In genomic region chr3:31288641-31289100, GRCh38 we compare ENCODE assay signal across 9 cellular contexts.
DNase-seq lines count a peak whose midpoint lies in the region; ATAC-seq, FAIRE-seq and TF ChIP-seq lines count a peak whose summit lies in the region.
"Had no signal": no experiment of that assay in that cellular context is flagged by ENCODE, and none has a peak within 500 bp of the region (broad histone marks: within the 10 kb centered on the region; RNA-seq: fewer than 3 reads in every experiment).

No MANE protein-coding gene starts in this region.

- TF ChIP-seq EP300 in K562 (IDR thresholded peaks at IDR 0.05; ENCODE audit: low read length), result no peak

- no peaks in the 10 kb centered on the region for H3K79me2 ChIP-seq in K562 (ENCODE audit: control insufficient read depth, insufficient read depth, low read length)

- H3K4me1 ChIP-seq in BLaER1 treated with 17β-estradiol and CSF1 and Interleukin-3, amounts not matched to agents 10 nM and 100 nM, result peaks cover 29 to 41% (median 36%) of the 10 kb centered on the region in 10 experiments
- H3K4me1 ChIP-seq in NT2/D1 (ENCODE audit: insufficient read depth, insufficient read length) (peaks cover 4% of the 10 kb centered on the region), K562 (replicated peaks in 1 of 2; ENCODE audit: control insufficient read depth in 2 of 2, insufficient read depth in 2 of 2, low read length in 2 of 2) (no peaks in the 10 kb centered on the region), lung (ENCODE audit: control insufficient read depth in 2 of 2, insufficient read depth in 2 of 2, low read length in 2 of 2) (peaks cover 0 to 2% of the 10 kb centered on the region in 2 donors)

- no peak overlapping the region for H2AFZ ChIP-seq in K562 (ENCODE audit: low read depth, low read length)

- peak; percentile 63 for DNase-seq in NT2/D1 (ENCODE audit: low read depth, low spot score)
- peak in 1 of 4 experiments; percentile 44 for DNase-seq in K562 (ENCODE audit: extremely low read depth in 1 of 4, low spot score in 3 of 4)
- no peak for DNase-seq in lung (ENCODE audit: low spot score)
- peak; percentile 88 for DNase-seq in urothelium cell line (ENCODE audit: low spot score)
- no peak for DNase-seq in COR-L47 (lab: John Stamatoyannopoulos, UW)
- DNase-seq in NCI-H1105 (lab: John Stamatoyannopoulos, UW), result no peak
- DNase-seq in GM12892 (ENCODE audit: insufficient read length), result no peak

- TF ChIP-seq POLR2A in K562 (conservative IDR thresholded peaks at IDR 0.05), result no peak
- TF ChIP-seq POLR2A in GM12892 (IDR thresholded peaks at IDR 0.05; ENCODE audit: low read depth, low read length), result no peak

- peak overlapping the region; percentile 58 to 82 (median 74) for H3K4me2 ChIP-seq in BLaER1 treated with 17β-estradiol and CSF1 and Interleukin-3, amounts not matched to agents 10 nM and 100 nM
- H3K4me2 ChIP-seq in K562 (ENCODE audit: insufficient read depth, low read length), result no peak overlapping the region

- peak; percentile 53 for ATAC-seq in K562
- ATAC-seq in lung (ENCODE audit: insufficient read depth, low FRiP score), result peak; percentile 66

- intact Hi-C loops in K562 (cut with micrococcal nuclease), result no loop called here

- peak overlapping the region in 4 of 11 experiments; percentile 4 to 38 (median 26); a peak in 3 of 22 replicates for H3K9ac ChIP-seq in BLaER1 treated with 17β-estradiol and CSF1 and Interleukin-3, amounts not matched to agents 10 nM and 100 nM
- no peak overlapping the region for H3K9ac ChIP-seq in NT2/D1 (ENCODE audit: insufficient read length, low read depth)
- H3K9ac ChIP-seq in K562 (ENCODE audit: insufficient read depth in 1 of 2, low read depth in 2 of 2, low read length in 2 of 2), result no peak overlapping the region

- peak overlapping the region in 1 of 10 experiments; percentile 43; a peak in 1 of 20 replicates for H3K4me3 ChIP-seq in BLaER1 treated with 17β-estradiol and CSF1 and Interleukin-3, amounts not matched to agents 10 nM and 100 nM
- no peak overlapping the region for H3K4me3 ChIP-seq in NT2/D1 (ENCODE audit: insufficient read length, low read depth)
- H3K4me3 ChIP-seq in K562, result no peak overlapping the region
- H3K4me3 ChIP-seq in lung, result no peak overlapping the region

- H3K27ac ChIP-seq in BLaER1 treated with 17β-estradiol and CSF1 and Interleukin-3, amounts not matched to agents 10 nM and 100 nM, result peak overlapping the region in 9 of 11 experiments; percentile 20 to 67 (median 56); a peak in 12 of 22 replicates
- H3K27ac ChIP-seq in K562 (ENCODE audit: extremely low read depth, low read depth, low read length) (no peak overlapping the region), lung (ENCODE audit: low read depth in 1 of 2, low read length in 1 of 2) (no peak overlapping the region)

- no peaks in the 10 kb centered on the region for H3K9me1 ChIP-seq in K562 (ENCODE audit: control insufficient read depth, insufficient read depth, low read length)

- TF ChIP-seq CTCF in K562 (IDR thresholded peaks at IDR 0.05 in 2 of 3, conservative IDR thresholded peaks at IDR 0.05 in 1 of 3; ENCODE audit: insufficient read depth in 2 of 3, low read depth in 1 of 3, low read length in 3 of 3) (no peak), lung (IDR thresholded peaks at IDR 0.05; ENCODE audit: control extremely low read depth, extremely low read depth) (no peak)

- in situ Hi-C loops in K562 (cut with MboI), result no loop called here

- FAIRE-seq in K562 (lab: Jason Lieb, UNC), result no peak
- FAIRE-seq in urothelium cell line (lab: Jason Lieb, UNC), result peak; percentile 86
- no peak for FAIRE-seq in GM12892 (lab: Jason Lieb, UNC)
- FAIRE-seq: islet of Langerhans had no signal

- H3K9me3 ChIP-seq in BLaER1 treated with 17β-estradiol and CSF1 and Interleukin-3, amounts not matched to agents 10 nM and 100 nM (replicated peaks in 1 of 11), result peaks cover 0 to 5% (median 0%) of the 10 kb centered on the region in 11 experiments; a peak in 2 of 22 replicates
- H3K9me3 ChIP-seq in NT2/D1 (ENCODE audit: insufficient read depth, low read length), result no peaks in the 10 kb centered on the region
- H3K9me3 ChIP-seq in K562 (replicated peaks; ENCODE audit: control insufficient read depth, insufficient read depth, low read depth, low read length), result no peaks in the 10 kb centered on the region
- no peaks in the 10 kb centered on the region for H3K9me3 ChIP-seq in lung (ENCODE audit: control insufficient read depth in 2 of 2, insufficient read depth in 1 of 2, low read length in 1 of 2)

- POLR2A ChIA-PET in K562 (lab: Yijun Ruan, JAX), result no interaction called here

- no TSS peak for BruUV-seq in K562 (replicated peaks; lab: Mats Ljungman, UMichigan)

- CTCF ChIA-PET in K562 (lab: Yijun Ruan, JAX; ENCODE audit: low intra/inter-chr PET ratio), result no interaction called here

- no peaks in the 10 kb centered on the region for H3K36me3 ChIP-seq in BLaER1 treated with 17β-estradiol and CSF1 and Interleukin-3, amounts not matched to agents 10 nM and 100 nM
- no peaks in the 10 kb centered on the region for H3K36me3 ChIP-seq in NT2/D1 (ENCODE audit: insufficient read depth, insufficient read length, low read length)
- H3K36me3 ChIP-seq in K562 (ENCODE audit: control insufficient read depth, insufficient read depth, low read length), result no peaks in the 10 kb centered on the region
- no peaks in the 10 kb centered on the region for H3K36me3 ChIP-seq in lung (ENCODE audit: control insufficient read depth in 2 of 2, insufficient read depth in 2 of 2, low read length in 2 of 2)

- no peaks in the 10 kb centered on the region for H3K27me3 ChIP-seq in BLaER1 treated with 17β-estradiol and CSF1 and Interleukin-3, amounts not matched to agents 10 nM and 100 nM
- no peaks in the 10 kb centered on the region for H3K27me3 ChIP-seq in NT2/D1 (ENCODE audit: insufficient read depth, insufficient read length)
- no peaks in the 10 kb centered on the region for H3K27me3 ChIP-seq in K562 (ENCODE audit: control insufficient read depth in 2 of 2, insufficient read depth in 2 of 2, low read length in 2 of 2)
- no peaks in the 10 kb centered on the region for H3K27me3 ChIP-seq in lung (ENCODE audit: control insufficient read depth, insufficient read depth)

- no peak for TF ChIP-seq RAD21 in K562 (CRISPR knock-in tag; conservative IDR thresholded peaks at IDR 0.05 in 1 of 2, IDR thresholded peaks at IDR 0.05 in 1 of 2)

- H4K20me1 ChIP-seq in BLaER1 treated with 17β-estradiol and CSF1 and Interleukin-3, amounts not matched to agents 10 nM and 100 nM, result no peaks in the 10 kb centered on the region
- no peaks in the 10 kb centered on the region for H4K20me1 ChIP-seq in K562 (replicated peaks; ENCODE audit: control insufficient read depth, insufficient read depth, low read length)

- 2% methylated on average over 8 of the region's 8 CpGs for WGBS in K562 (ENCODE audit: insufficient coverage, low coverage, missing lambda C conversion rate)
- WGBS in lung, 2 donors, result 33 to 66% methylated on average over 8 of the region's 8 CpGs

TF ChIP-seq in K562, 482 proteins besides CTCF, POLR2A, EP300 and RAD21:
- TF ChIP-seq, protein P1, sequence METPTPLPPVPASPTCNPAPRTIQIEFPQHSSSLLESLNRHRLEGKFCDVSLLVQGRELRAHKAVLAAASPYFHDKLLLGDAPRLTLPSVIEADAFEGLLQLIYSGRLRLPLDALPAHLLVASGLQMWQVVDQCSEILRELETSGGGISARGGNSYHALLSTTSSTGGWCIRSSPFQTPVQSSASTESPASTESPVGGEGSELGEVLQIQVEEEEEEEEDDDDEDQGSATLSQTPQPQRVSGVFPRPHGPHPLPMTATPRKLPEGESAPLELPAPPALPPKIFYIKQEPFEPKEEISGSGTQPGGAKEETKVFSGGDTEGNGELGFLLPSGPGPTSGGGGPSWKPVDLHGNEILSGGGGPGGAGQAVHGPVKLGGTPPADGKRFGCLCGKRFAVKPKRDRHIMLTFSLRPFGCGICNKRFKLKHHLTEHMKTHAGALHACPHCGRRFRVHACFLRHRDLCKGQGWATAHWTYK (CRISPR knock-in tag; IDR thresholded peaks at IDR 0.05), result no peak
- TF ChIP-seq FOSL1 (tag; conservative IDR thresholded peaks at IDR 0.05), result peak; percentile 47

Comparison
In these comparisons a context has a peak if more than half of its experiments do, and no peak if none do; other contexts are left out.
1. H3K27ac ChIP-seq: peak in BLaER1 treated with 17β-estradiol and CSF1 and Interleukin-3, amounts not matched to agents 10 nM and 100 nM (9 of 11); none in K562 (single experiment) and lung (0 of 2).
2. DNase-seq: peak in NT2/D1 (single experiment) and urothelium cell line (single experiment); none in lung (single experiment), COR-L47 (single experiment), NCI-H1105 (single experiment) and GM12892 (single experiment).